ENCODE assay signal across 8 cellular contexts in genomic region chr6:33213166-33213988, GRCh38. TPM values are rescaled to one million over a fixed set of nuclear protein-coding genes. Genes with fewer than 3 reads are reported as not detected.
A peak's percentile ranks its signal among the peaks of the same experiment; 100 is the strongest.
DNase-seq lines count a peak whose midpoint lies in the region; ATAC-seq and TF ChIP-seq lines count a peak whose summit lies in the region.

No MANE protein-coding gene starts in this region.

- H2AFZ ChIP-seq in trophoblast cell (ENCODE audit: insufficient read depth, low read length, poor library complexity): no peak overlapping the region

- H3K27me3 Mint-ChIP-seq in activated CD8-positive, alpha-beta memory T cell treated with anti-CD3 and anti-CD28 coated beads, Interleukin-2, amount 10 ng/mL, durations not matched to agents 7 days and 5 days: peaks cover 39% of the 10 kb centered on the region
- H3K27me3 Mint-ChIP-seq in glutamatergic neuron (ENCODE audit: unreplicated experiment): peaks cover 22% of the 10 kb centered on the region

- peak overlapping the region; percentile 31 for H4K12ac ChIP-seq in trophoblast cell (ENCODE audit: low read depth, low read length)

- peaks cover 17% of the 10 kb centered on the region for H3K27me3 ChIP-seq in trophoblast cell (ENCODE audit: insufficient read depth, low read length)

- H3K4me1 ChIP-seq in trophoblast cell (ENCODE audit: control insufficient read depth in 1 of 2, insufficient read depth in 2 of 2, low read length in 2 of 2): peaks cover 4 to 12% of the 10 kb centered on the region in 2 experiments

- H4K91ac ChIP-seq in trophoblast cell (ENCODE audit: low read depth, low read length): no peak overlapping the region

- H3K23ac ChIP-seq in trophoblast cell (ENCODE audit: low read length): no peak overlapping the region

- H2BK12ac ChIP-seq in trophoblast cell (ENCODE audit: low read length): no peak overlapping the region

- H3K36me3 Mint-ChIP-seq in activated CD8-positive, alpha-beta memory T cell treated with anti-CD3 and anti-CD28 coated beads, Interleukin-2, amount 10 ng/mL, durations not matched to agents 7 days and 5 days: peaks cover 18% of the 10 kb centered on the region
- no peaks in the 10 kb centered on the region for H3K36me3 Mint-ChIP-seq in glutamatergic neuron (ENCODE audit: unreplicated experiment)

- DNase-seq in activated CD8-positive, alpha-beta memory T cell treated with anti-CD3 and anti-CD28 coated beads, Interleukin-2, amount 10 ng/mL, durations not matched to agents 7 days and 5 days: peak; percentile 40
- DNase-seq in activated CD8-positive, alpha-beta memory T cell treated with anti-CD3 and anti-CD28 coated beads, Interleukin-2, amount 50 U/mL, for 4 hours: no peak
- DNase-seq in glutamatergic neuron (peak; percentile 55), trophoblast cell (no peak), DMS153 treated with DMSO at 0.1 percent for 48 hours (lab: John Stamatoyannopoulos, UW; ENCODE audit: unreplicated experiment) (no peak)

- no CpG with 5 or more reads among the region's 43 CpGs for WGBS in trophoblast cell (ENCODE audit: extremely low coverage, insufficient coverage, insufficient read length)

- peaks cover 28% of the 10 kb centered on the region for H3K4me1 Mint-ChIP-seq in activated CD8-positive, alpha-beta memory T cell treated with anti-CD3 and anti-CD28 coated beads, Interleukin-2, amount 10 ng/mL, durations not matched to agents 7 days and 5 days
- H3K4me1 Mint-ChIP-seq in glutamatergic neuron (ENCODE audit: low read depth, unreplicated experiment): peaks cover 3% of the 10 kb centered on the region

- TF ChIP-seq CTCF in VCaP (conservative IDR thresholded peaks at IDR 0.05): no peak
- no peak for TF ChIP-seq CTCF in glutamatergic neuron (IDR thresholded peaks at IDR 0.05; ENCODE audit: partially characterized antibody, unreplicated experiment)

- ATAC-seq in activated CD8-positive, alpha-beta memory T cell treated with anti-CD3 and anti-CD28 coated beads, Interleukin-2, amount 10 ng/mL, durations not matched to agents 7 days and 5 days: peak; percentile 21
- ATAC-seq in HG02981 (IDR thresholded peaks at IDR 0.05; ENCODE audit: unreplicated experiment) (no peak), HG02973 (IDR thresholded peaks at IDR 0.05; ENCODE audit: unreplicated experiment) (no peak)

- H3K79me2 ChIP-seq in trophoblast cell (ENCODE audit: control insufficient read depth, insufficient read depth, low read length, poor library complexity): peaks cover under 1% of the 10 kb centered on the region

- CTCF ChIA-PET in activated CD8-positive, alpha-beta memory T cell treated with anti-CD3 and anti-CD28 coated beads, Interleukin-2, amount 10 ng/mL, durations not matched to agents 7 days and 5 days (lab: Charles Lee): no interaction called here

- no peak overlapping the region for H2AK5ac ChIP-seq in trophoblast cell (ENCODE audit: low read length)

- H3K4me3 Mint-ChIP-seq in activated CD8-positive, alpha-beta memory T cell treated with anti-CD3 and anti-CD28 coated beads, Interleukin-2, amount 10 ng/mL, durations not matched to agents 7 days and 5 days: no peak overlapping the region
- H3K4me3 Mint-ChIP-seq in glutamatergic neuron (ENCODE audit: unreplicated experiment): peak overlapping the region; percentile 89

- no peak overlapping the region for H3K18ac ChIP-seq in trophoblast cell (ENCODE audit: low read length)

- peak overlapping the region; percentile 45 for H3K9ac ChIP-seq in trophoblast cell (ENCODE audit: low read length)

- no peaks in the 10 kb centered on the region for H3K9me3 Mint-ChIP-seq in activated CD8-positive, alpha-beta memory T cell treated with anti-CD3 and anti-CD28 coated beads, Interleukin-2, amount 10 ng/mL, durations not matched to agents 7 days and 5 days (ENCODE audit: low read depth)
- peaks cover 5% of the 10 kb centered on the region for H3K9me3 Mint-ChIP-seq in glutamatergic neuron (ENCODE audit: unreplicated experiment)

- H3K36me3 ChIP-seq in trophoblast cell (ENCODE audit: control insufficient read depth in 1 of 2, insufficient read depth in 2 of 2, low read length in 2 of 2): peaks cover 11 to 15% of the 10 kb centered on the region in 2 experiments

- H3K27ac ChIP-seq in VCaP (peak overlapping the region; percentile 35; the same call in 1 of the 2 replicates), trophoblast cell (ENCODE audit: low read depth, low read length) (no peak overlapping the region)

- H4K8ac ChIP-seq in trophoblast cell (ENCODE audit: low read depth, low read length): peak overlapping the region; percentile 37

- peak overlapping the region; percentile 27 for H3K14ac ChIP-seq in trophoblast cell (ENCODE audit: low read length)

- H3K4ac ChIP-seq in trophoblast cell (ENCODE audit: low read depth, low read length): no peak overlapping the region

- H3K79me1 ChIP-seq in trophoblast cell (ENCODE audit: low read length): peaks cover 1% of the 10 kb centered on the region

- H2BK120ac ChIP-seq in trophoblast cell (ENCODE audit: insufficient read depth, low read length, poor library complexity): no peak overlapping the region

- peaks cover 10% of the 10 kb centered on the region for H3K9me3 ChIP-seq in trophoblast cell (ENCODE audit: insufficient read depth, low read depth, low read length)

- peak overlapping the region; percentile 90 for H3K4me2 ChIP-seq in trophoblast cell (ENCODE audit: low read length)

- H2BK5ac ChIP-seq in trophoblast cell (ENCODE audit: low read depth, low read length, poor library complexity): no peak overlapping the region

- peak overlapping the region; percentile 51 for H3K4me3 ChIP-seq in trophoblast cell (ENCODE audit: low read depth, low read length)

- no peak overlapping the region for H3K27ac Mint-ChIP-seq in activated CD8-positive, alpha-beta memory T cell treated with anti-CD3 and anti-CD28 coated beads, Interleukin-2, amount 10 ng/mL, durations not matched to agents 7 days and 5 days
- H3K27ac Mint-ChIP-seq in glutamatergic neuron (ENCODE audit: unreplicated experiment): no peak overlapping the region

RNA-seq across cellular contexts. Expression of gene RING1, which starts 5.1 kb away (rescaled TPM):
- 10 to 100 TPM; 32.6 to 37.8 TPM for total RNA-seq in activated CD8-positive, alpha-beta memory T cell treated with anti-CD3 and anti-CD28 coated beads, Interleukin-2, amount 10 ng/mL, durations not matched to agents 7 days and 5 days
- total RNA-seq in glutamatergic neuron (ENCODE audit: unreplicated experiment): 37.3 TPM
- polyA plus RNA-seq in trophoblast cell (2013): 27.7 and 28.0 TPM in 2 replicates

RNA-seq across cellular contexts. Expression of gene HSD17B8, which starts 8.9 kb away (rescaled TPM):
- total RNA-seq in activated CD8-positive, alpha-beta memory T cell treated with anti-CD3 and anti-CD28 coated beads, Interleukin-2, amount 10 ng/mL, durations not matched to agents 7 days and 5 days: 10 to 100 TPM; 18.6 to 20.9 TPM
- total RNA-seq in glutamatergic neuron (ENCODE audit: unreplicated experiment): 4.6 TPM
- 2.7 and 3.2 TPM in 2 replicates for polyA plus RNA-seq in trophoblast cell (2013)

RNA-seq across cellular contexts. Expression of gene SLC39A7, which starts 12.7 kb away (rescaled TPM):
- 10 to 100 TPM; 50.1 to 63.9 TPM for total RNA-seq in activated CD8-positive, alpha-beta memory T cell treated with anti-CD3 and anti-CD28 coated beads, Interleukin-2, amount 10 ng/mL, durations not matched to agents 7 days and 5 days
- total RNA-seq in glutamatergic neuron (ENCODE audit: unreplicated experiment): 92.8 TPM
- polyA plus RNA-seq in trophoblast cell (2013): 96.6 and 100 TPM in 2 replicates

RNA-seq across cellular contexts. Expression of gene RXRB, which starts 12.9 kb away (rescaled TPM):
- 10 to 100 TPM; 36.0 to 38.9 TPM for total RNA-seq in activated CD8-positive, alpha-beta memory T cell treated with anti-CD3 and anti-CD28 coated beads, Interleukin-2, amount 10 ng/mL, durations not matched to agents 7 days and 5 days
- total RNA-seq in glutamatergic neuron (ENCODE audit: unreplicated experiment): 45.3 TPM
- 13.5 and 14.4 TPM in 2 replicates for polyA plus RNA-seq in trophoblast cell (2013)

RNA-seq across cellular contexts. Expression of gene COL11A2, which starts 21.1 kb away (rescaled TPM):
- total RNA-seq in activated CD8-positive, alpha-beta memory T cell treated with anti-CD3 and anti-CD28 coated beads, Interleukin-2, amount 10 ng/mL, durations not matched to agents 7 days and 5 days: under 1 TPM; 0.77 to 0.79 TPM
- total RNA-seq in glutamatergic neuron (ENCODE audit: unreplicated experiment): 3.8 TPM
- 4.4 and 4.5 TPM in 2 replicates for polyA plus RNA-seq in trophoblast cell (2013)

Comparison
In these comparisons a context has a peak if more than half of its experiments do, and no peak if none do; other contexts are left out.
1. DNase-seq: peak in activated CD8-positive, alpha-beta memory T cell treated with anti-CD3 and anti-CD28 coated beads, Interleukin-2, amount 10 ng/mL, durations not matched to agents 7 days and 5 days (single experiment) and glutamatergic neuron (single experiment); none in activated CD8-positive, alpha-beta memory T cell treated with anti-CD3 and anti-CD28 coated beads, Interleukin-2, amount 50 U/mL, for 4 hours (single experiment), trophoblast cell (0 of 2) and DMS153 treated with DMSO at 0.1 percent for 48 hours (single experiment).